In the genomic region with DNA sequence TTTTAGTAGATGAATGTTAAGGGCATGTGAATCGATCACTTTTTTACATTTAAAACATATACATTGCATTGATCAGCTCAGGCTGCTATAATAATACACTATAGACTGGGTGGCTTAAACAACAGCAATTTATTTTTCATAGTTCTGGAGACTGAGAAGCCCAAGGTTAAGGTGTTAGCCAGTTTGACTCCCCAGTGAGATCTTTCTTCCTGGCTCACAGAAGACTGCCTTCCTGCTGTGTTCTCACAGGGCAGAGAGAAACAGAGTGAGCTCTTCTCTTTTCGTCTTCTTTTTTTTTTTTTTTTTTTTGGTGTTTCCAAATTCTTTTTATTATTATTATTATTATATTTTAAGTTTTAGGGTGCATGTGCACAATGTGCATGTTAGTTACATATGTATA, we compare ENCODE assay signal across 23 cellular contexts. TPM values are rescaled to one million over a fixed set of nuclear protein-coding genes. Genes with fewer than 3 reads are reported as not detected.
DNase-seq lines count a peak whose midpoint lies in the region.
"Had no signal": no experiment of that assay in that cellular context is flagged by ENCODE, and none has a peak within 500 bp of the region (broad histone marks: within the 10 kb centered on the region; RNA-seq: fewer than 3 reads in every experiment).

No MANE protein-coding gene starts in this region.

- no peaks in the 10 kb centered on the region for H3K79me1 ChIP-seq in mesenchymal stem cell (replicated peaks; ENCODE audit: low read length, poor library complexity, severe bottlenecking)

- H3K27ac ChIP-seq in BLaER1 (no peak overlapping the region), mesenchymal stem cell (ENCODE audit: low read length, poor library complexity, severe bottlenecking) (no peak overlapping the region)
- H3K27ac ChIP-seq in BLaER1 treated with 17β-estradiol and CSF1 and Interleukin-3, amounts not matched to agents 10 nM and 100 nM: peak overlapping the region in 1 of 11 experiments; percentile 31; a peak in 2 of 22 replicates
- peak overlapping the region; percentile 16 for H3K27ac ChIP-seq in effector memory CD4-positive, alpha-beta T cell (ENCODE audit: insufficient read depth, low read length, poor library complexity, severe bottlenecking)
- H3K27ac ChIP-seq: gastrocnemius medialis, GM23248, hepatocyte, RWPE1, SK-N-MC, uterus had no signal

- H4K8ac ChIP-seq in mesenchymal stem cell (ENCODE audit: low read length): no peak overlapping the region

- no peak overlapping the region for H3K4ac ChIP-seq in mesenchymal stem cell (ENCODE audit: low read depth in 1 of 2, low read length in 2 of 2)

- WGBS in mesenchymal stem cell: no CpG with 5 or more reads among the region's 2 CpGs

- H3K4me1 Mint-ChIP-seq in activated CD4-positive, alpha-beta memory T cell treated with anti-CD3 and anti-CD28 coated beads for 36 hours (ENCODE audit: low read depth): peaks cover 54% of the 10 kb centered on the region

- DNase-seq in activated CD4-positive, alpha-beta memory T cell treated with anti-CD3 and anti-CD28 coated beads for 36 hours: no peak
- no peak for DNase-seq in effector memory CD4-positive, alpha-beta T cell
- DNase-seq in mesenchymal stem cell (no peak), NCI-H526 (lab: John Stamatoyannopoulos, UW) (no peak)
- DNase-seq in stimulated activated naive CD4-positive, alpha-beta T cell treated with Interleukin-2 at 50 U/mL for 16 hours (lab: John Stamatoyannopoulos, UW): no peak
- DNase-seq: activated CD4-positive, alpha-beta T cell treated with anti-CD3 and anti-CD28 coated beads, Interleukin-2, amount 50 U/mL, for 1 hour; cerebellar nuclear complex; EL; gastrocnemius medialis; GM23248; HFFc6; left colon; mammary epithelial cell; NCI-H1417 treated with DMSO at 0.1 percent for 48 hours; NCI-H2081 treated with DMSO at 0.1 percent for 48 hours; NCI-H446; uterus had no signal

- H3K4me3 Mint-ChIP-seq in activated CD4-positive, alpha-beta memory T cell treated with anti-CD3 and anti-CD28 coated beads for 36 hours: no peak overlapping the region
- H3K4me3 Mint-ChIP-seq: HFFc6 had no signal

- no peak overlapping the region for H2BK12ac ChIP-seq in mesenchymal stem cell (ENCODE audit: low read length in 2 of 2)

- H3K9me3 ChIP-seq in BLaER1 (no peaks in the 10 kb centered on the region), mesenchymal stem cell (ENCODE audit: control insufficient read depth, low read length) (no peaks in the 10 kb centered on the region)
- H3K9me3 ChIP-seq in BLaER1 treated with 17β-estradiol and CSF1 and Interleukin-3, amounts not matched to agents 10 nM and 100 nM (replicated peaks in 1 of 11): no peaks in the 10 kb centered on the region; a peak in 1 of 22 replicates
- no peaks in the 10 kb centered on the region for H3K9me3 ChIP-seq in effector memory CD4-positive, alpha-beta T cell (ENCODE audit: control insufficient read depth, low read length)
- H3K9me3 ChIP-seq: gastrocnemius medialis, uterus had no signal

- no peaks in the 10 kb centered on the region for H3K36me3 ChIP-seq in BLaER1
- no peaks in the 10 kb centered on the region for H3K36me3 ChIP-seq in BLaER1 treated with 17β-estradiol and CSF1 and Interleukin-3, amounts not matched to agents 10 nM and 100 nM
- no peaks in the 10 kb centered on the region for H3K36me3 ChIP-seq in effector memory CD4-positive, alpha-beta T cell (ENCODE audit: control insufficient read depth, insufficient read depth, low read length)
- H3K36me3 ChIP-seq in mesenchymal stem cell (ENCODE audit: control insufficient read depth in 1 of 2, insufficient read depth in 2 of 2, low read depth in 1 of 2, low read length in 2 of 2): no peaks in the 10 kb centered on the region
- H3K36me3 ChIP-seq: gastrocnemius medialis, uterus had no signal

- no peaks in the 10 kb centered on the region for H3K27me3 Mint-ChIP-seq in activated CD4-positive, alpha-beta memory T cell treated with anti-CD3 and anti-CD28 coated beads for 36 hours
- H3K27me3 Mint-ChIP-seq: progenitor cell of endocrine pancreas had no signal

- H3K4me1 ChIP-seq in BLaER1: peaks cover 38% of the 10 kb centered on the region
- peaks cover 15 to 47% (median 31%) of the 10 kb centered on the region in 10 experiments for H3K4me1 ChIP-seq in BLaER1 treated with 17β-estradiol and CSF1 and Interleukin-3, amounts not matched to agents 10 nM and 100 nM
- peaks cover 22% of the 10 kb centered on the region for H3K4me1 ChIP-seq in effector memory CD4-positive, alpha-beta T cell (ENCODE audit: control insufficient read depth, insufficient read depth, low read length, poor library complexity, severe bottlenecking)
- no peaks in the 10 kb centered on the region for H3K4me1 ChIP-seq in mesenchymal stem cell (ENCODE audit: control insufficient read depth, insufficient read depth, low read depth, low read length)
- H3K4me1 ChIP-seq: gastrocnemius medialis, uterus had no signal

- no peaks in the 10 kb centered on the region for H3K9me3 Mint-ChIP-seq in activated CD4-positive, alpha-beta memory T cell treated with anti-CD3 and anti-CD28 coated beads for 36 hours
- H3K9me3 Mint-ChIP-seq: HFFc6 had no signal

- POLR2A ChIA-PET in activated CD4-positive, alpha-beta memory T cell treated with anti-CD3 and anti-CD28 coated beads for 36 hours (lab: Charles Lee): interaction anchor here (0.6 kb wide), 1 partner anchor 133 kb away, joined by 3 read pairs; no protein-coding TSS in a partner anchor

- H3K23ac ChIP-seq in mesenchymal stem cell (ENCODE audit: low read length in 2 of 2): no peak overlapping the region

- H2BK15ac ChIP-seq in mesenchymal stem cell (ENCODE audit: low read depth, poor library complexity, severe bottlenecking): no peak overlapping the region

- no peaks in the 10 kb centered on the region for H4K20me1 ChIP-seq in BLaER1
- H4K20me1 ChIP-seq in BLaER1 treated with 17β-estradiol and CSF1 and Interleukin-3, amounts not matched to agents 10 nM and 100 nM: no peaks in the 10 kb centered on the region

- no peak overlapping the region for H3K14ac ChIP-seq in mesenchymal stem cell (ENCODE audit: low read length in 2 of 2)

- intact Hi-C loops in activated CD4-positive, alpha-beta memory T cell treated with anti-CD3 and anti-CD28 coated beads for 36 hours (cut with micrococcal nuclease): loop anchor here (5.0 kb wide), 2 partner anchors 148 to 163 kb away; no protein-coding TSS in a partner anchor

- H3K4me2 ChIP-seq in BLaER1 (peak overlapping the region; percentile 55), mesenchymal stem cell (ENCODE audit: low read length, poor library complexity, severe bottlenecking) (no peak overlapping the region)
- H3K4me2 ChIP-seq in BLaER1 treated with 17β-estradiol and CSF1 and Interleukin-3, amounts not matched to agents 10 nM and 100 nM: peak overlapping the region in 8 of 11 experiments; percentile 45 to 63 (median 60); a peak in 16 of 22 replicates
- H3K4me2 ChIP-seq: hepatocyte had no signal

- no peak overlapping the region for H3K18ac ChIP-seq in mesenchymal stem cell (ENCODE audit: low read depth in 1 of 2, low read length in 2 of 2)

- H3K27ac Mint-ChIP-seq in activated CD4-positive, alpha-beta memory T cell treated with anti-CD3 and anti-CD28 coated beads for 36 hours: peak overlapping the region; percentile 51
- H3K27ac Mint-ChIP-seq: HFFc6, progenitor cell of endocrine pancreas had no signal

- CTCF ChIA-PET in activated CD4-positive, alpha-beta memory T cell treated with anti-CD3 and anti-CD28 coated beads for 36 hours (lab: Charles Lee): interaction anchor here (1.3 kb wide), 1 partner anchor 22 kb away, joined by 3 read pairs; no protein-coding TSS in a partner anchor

- H2AFZ ChIP-seq in mesenchymal stem cell (ENCODE audit: low read depth, low read length): no peak overlapping the region
- H2AFZ ChIP-seq: GM23248, hepatocyte had no signal

- H3K27me3 ChIP-seq in BLaER1: no peaks in the 10 kb centered on the region
- no peaks in the 10 kb centered on the region for H3K27me3 ChIP-seq in BLaER1 treated with 17β-estradiol and CSF1 and Interleukin-3, amounts not matched to agents 10 nM and 100 nM
- H3K27me3 ChIP-seq in effector memory CD4-positive, alpha-beta T cell (replicated peaks; ENCODE audit: control insufficient read depth, insufficient read depth, low read length, poor library complexity, severe bottlenecking): no peaks in the 10 kb centered on the region
- H3K27me3 ChIP-seq in mesenchymal stem cell (ENCODE audit: control insufficient read depth in 1 of 2, insufficient read depth in 1 of 2, low read length in 2 of 2): no peaks in the 10 kb centered on the region
- H3K27me3 ChIP-seq: gastrocnemius medialis, hepatocyte, uterus had no signal

- H3K9ac ChIP-seq in BLaER1: no peak overlapping the region
- no peak overlapping the region for H3K9ac ChIP-seq in BLaER1 treated with 17β-estradiol and CSF1 and Interleukin-3, amounts not matched to agents 10 nM and 100 nM
- no peak overlapping the region for H3K9ac ChIP-seq in mesenchymal stem cell (ENCODE audit: low read length)
- H3K9ac ChIP-seq: GM23248 had no signal

- peaks cover 5% of the 10 kb centered on the region for H3K36me3 Mint-ChIP-seq in activated CD4-positive, alpha-beta memory T cell treated with anti-CD3 and anti-CD28 coated beads for 36 hours

- H2BK120ac ChIP-seq in mesenchymal stem cell (ENCODE audit: low read depth, low read length): no peak overlapping the region

- H2AK5ac ChIP-seq in mesenchymal stem cell (ENCODE audit: low read length, severe bottlenecking): no peak overlapping the region

- no peak overlapping the region for H4K91ac ChIP-seq in mesenchymal stem cell (ENCODE audit: low read length)

- H3K4me3 ChIP-seq in BLaER1: no peak overlapping the region
- no peak overlapping the region for H3K4me3 ChIP-seq in BLaER1 treated with 17β-estradiol and CSF1 and Interleukin-3, amounts not matched to agents 10 nM and 100 nM
- no peak overlapping the region for H3K4me3 ChIP-seq in effector memory CD4-positive, alpha-beta T cell (ENCODE audit: insufficient read depth, low read depth, low read length, poor library complexity, severe bottlenecking)
- H3K4me3 ChIP-seq in mesenchymal stem cell (ENCODE audit: insufficient read depth in 1 of 2, low read depth in 1 of 2, low read length in 2 of 2): no peak overlapping the region
- H3K4me3 ChIP-seq: gastrocnemius medialis, GM23248, hepatocyte, SK-N-MC, uterus had no signal

- H2BK5ac ChIP-seq in mesenchymal stem cell (ENCODE audit: low read depth, low read length, poor library complexity, severe bottlenecking): no peak overlapping the region

RNA-seq across cellular contexts. Expression of a gene that starts 56.4 kb away (rescaled TPM):
- 10 to 100 TPM; 10.6 to 13.0 TPM for total RNA-seq in activated CD4-positive, alpha-beta memory T cell treated with anti-CD3 and anti-CD28 coated beads for 36 hours
- polyA plus RNA-seq in mesenchymal stem cell (2013, experiment 1 of 2): 1.5 TPM
- 1.2 TPM for polyA plus RNA-seq in mesenchymal stem cell (2013, experiment 2 of 2)
